In genomic region chr4:96599752-96600151, GRCh38 we compare ENCODE assay signal across 20 cellular contexts.
DNase-seq lines count a peak whose midpoint lies in the region; ATAC-seq and TF ChIP-seq lines count a peak whose summit lies in the region.
"Had no signal": no experiment of that assay in that cellular context is flagged by ENCODE, and none has a peak within 500 bp of the region (broad histone marks: within the 10 kb centered on the region; RNA-seq: fewer than 3 reads in every experiment).

No MANE protein-coding gene starts in this region.

- H3K36me3 ChIP-seq in endodermal cell (ENCODE audit: control insufficient read depth, insufficient read depth, low read length): no peaks in the 10 kb centered on the region

- H3K36me3 Mint-ChIP-seq in endodermal cell (ENCODE audit: low read depth): no peaks in the 10 kb centered on the region
- H3K36me3 Mint-ChIP-seq: T-cell had no signal

- H3K4me1 ChIP-seq in endodermal cell (ENCODE audit: control insufficient read depth, insufficient read depth, low read length): no peaks in the 10 kb centered on the region
- H3K4me1 ChIP-seq: A549 had no signal

- ATAC-seq in GM18519 (IDR thresholded peaks at IDR 0.05; ENCODE audit: low FRiP score, unreplicated experiment): no peak
- ATAC-seq: A549, SK-N-SH treated with all-trans-retinoic acid at 6 μM for 48 hours, T-cell had no signal

- no peak overlapping the region for H3K4me3 ChIP-seq in endodermal cell (ENCODE audit: low read length)
- H3K4me3 ChIP-seq: A549 had no signal

- no peaks in the 10 kb centered on the region for H3K27me3 Mint-ChIP-seq in endodermal cell (ENCODE audit: insufficient read depth)
- H3K27me3 Mint-ChIP-seq: CD4-positive, alpha-beta T cell; T-cell had no signal

- H3K9me3 ChIP-seq in endodermal cell (ENCODE audit: control insufficient read depth, low read length): no peaks in the 10 kb centered on the region
- H3K9me3 ChIP-seq: A549 had no signal

- peaks cover 19% of the 10 kb centered on the region for H3K4me1 Mint-ChIP-seq in endodermal cell
- H3K4me1 Mint-ChIP-seq: T-cell had no signal

- H3K9me3 Mint-ChIP-seq in endodermal cell: no peaks in the 10 kb centered on the region

- H3K27ac ChIP-seq in endodermal cell (ENCODE audit: low read depth, low read length): no peak overlapping the region
- H3K27ac ChIP-seq: A549, HL-60, KMS-11 had no signal

- peak overlapping the region; percentile 1 for H3K27ac Mint-ChIP-seq in endodermal cell
- H3K27ac Mint-ChIP-seq: CD4-positive, alpha-beta T cell; HFFc6; T-cell had no signal

- DNase-seq in NCI-H510A treated with DMSO at 0.1 percent for 48 hours (lab: John Stamatoyannopoulos, UW) (peak; percentile 27), NCI-H510A (lab: John Stamatoyannopoulos, UW) (no peak), NCI-H2029 (lab: John Stamatoyannopoulos, UW) (peak; percentile 71), endodermal cell (no peak), SHP77 treated with DMSO at 0.1 percent for 48 hours (lab: John Stamatoyannopoulos, UW) (no peak), DMS153 treated with DMSO at 0.1 percent for 48 hours (lab: John Stamatoyannopoulos, UW; ENCODE audit: unreplicated experiment) (no peak)
- DNase-seq: CD4-positive, alpha-beta T cell; DMS153; HFFc6; NCI-H1436; NCI-H1930; NCI-H2227 treated with DMSO at 0.1 percent for 48 hours; NCI-H774; SHP77; T-cell had no signal

- no peak overlapping the region for H3K9ac ChIP-seq in endodermal cell (ENCODE audit: extremely low read depth, low read length, poor library complexity, severe bottlenecking)
- H3K9ac ChIP-seq: KMS-11 had no signal

- WGBS in endodermal cell (ENCODE audit: insufficient coverage in 1 of 2, insufficient read length in 1 of 2), 2 experiments: 76 to 83% methylated on average over 1 to 4 of the region's 4 CpGs

- H3K27me3 ChIP-seq in endodermal cell (ENCODE audit: control insufficient read depth, insufficient read depth, low read length, poor library complexity, severe bottlenecking): no peaks in the 10 kb centered on the region

- H3K4me3 Mint-ChIP-seq in endodermal cell: no peak overlapping the region
- H3K4me3 Mint-ChIP-seq: CD4-positive, alpha-beta T cell; HFFc6; T-cell had no signal

- TF ChIP-seq CTCF in endodermal cell (conservative IDR thresholded peaks at IDR 0.05): no peak

Comparison
In these comparisons a context has a peak if more than half of its experiments do, and no peak if none do; other contexts are left out.
1. DNase-seq: peak in NCI-H510A treated with DMSO at 0.1 percent for 48 hours (single experiment) and NCI-H2029 (single experiment); none in NCI-H510A (single experiment), endodermal cell (single experiment), SHP77 treated with DMSO at 0.1 percent for 48 hours (single experiment) and DMS153 treated with DMSO at 0.1 percent for 48 hours (single experiment).